8 cellular contexts compared by ENCODE assay signal in genomic region chr10:128150551-128150950, GRCh38. TPM values are rescaled to one million over a fixed set of nuclear protein-coding genes. Genes with fewer than 3 reads are reported as not detected.
DNase-seq lines count a peak whose midpoint lies in the region; ATAC-seq and TF ChIP-seq lines count a peak whose summit lies in the region.
"Had no signal": no experiment of that assay in that cellular context is flagged by ENCODE, and none has a peak within 500 bp of the region (broad histone marks: within the 10 kb centered on the region; RNA-seq: fewer than 3 reads in every experiment).

No MANE protein-coding gene starts in this region.

- no peak overlapping the region for H3K27ac ChIP-seq in HCT116 (ENCODE audit: low read depth, low read length)
- H3K27ac ChIP-seq in hepatocyte, result no peak overlapping the region
- no peak overlapping the region for H3K27ac ChIP-seq in skin epidermis

- H3K36me3 ChIP-seq in HCT116 (ENCODE audit: control insufficient read depth in 1 of 2, insufficient read depth in 2 of 2, low read length in 2 of 2), result no peaks in the 10 kb centered on the region
- H3K36me3 ChIP-seq in hepatocyte (replicated peaks; ENCODE audit: insufficient read depth, low read depth), result no peaks in the 10 kb centered on the region

- H3K27me3 ChIP-seq in HCT116 (ENCODE audit: insufficient read depth, low read length), result peaks cover under 1% of the 10 kb centered on the region; the same call in 1 of the 2 replicates
- H3K27me3 ChIP-seq in hepatocyte, result peaks cover 9% of the 10 kb centered on the region

- no peak for DNase-seq in HCT116 (ENCODE audit: low read depth, low spot score)
- no peak for DNase-seq in WTC11 (ENCODE audit: low spot score)
- DNase-seq in hepatocyte (ENCODE audit: low spot score), result no peak
- DNase-seq in activated CD4-positive, CD25-positive, alpha-beta regulatory T cell treated with anti-CD3 and anti-CD28 coated beads, Interleukin-2, amount 50 U/mL, for 72 hours, result no peak
- DNase-seq in GM13976 (ENCODE audit: low spot score), result no peak
- DNase-seq: SHP77 had no signal

- no peak for ATAC-seq in HCT116
- ATAC-seq in WTC11, result no peak; the same call in 1 of the 2 replicates
- ATAC-seq in GM19455 (IDR thresholded peaks at IDR 0.05; ENCODE audit: unreplicated experiment), result no peak

- peak overlapping the region; percentile 64 for H3K4me3 Mint-ChIP-seq in WTC11

- 0 out of 2 replicates have a peak, but pooled peaks cover 3% of the 10 kb centered on the region for H3K9me3 Mint-ChIP-seq in WTC11

- H3K36me3 Mint-ChIP-seq in WTC11, result no peaks in the 10 kb centered on the region

- H4K20me1 ChIP-seq in HCT116 (ENCODE audit: insufficient read depth) (no peaks in the 10 kb centered on the region), hepatocyte (ENCODE audit: insufficient read depth, poor library complexity, severe bottlenecking) (no peaks in the 10 kb centered on the region)

- H3K9me3 ChIP-seq in HCT116 (ENCODE audit: control insufficient read depth in 1 of 2, insufficient read depth in 1 of 2, low read depth in 1 of 2, low read length in 2 of 2) (no peaks in the 10 kb centered on the region), hepatocyte (ENCODE audit: low read depth) (no peaks in the 10 kb centered on the region)

- no TSS peak for BruUV-seq in HCT116 (replicated peaks; lab: Mats Ljungman, UMichigan)

- H3K4me2 ChIP-seq in HCT116 (ENCODE audit: low read length), result peak overlapping the region; percentile 40; the same call in 1 of the 2 replicates
- H3K4me2 ChIP-seq in hepatocyte, result peak overlapping the region; percentile 89

- H3K9ac ChIP-seq in HCT116 (ENCODE audit: low read length), result no peak overlapping the region

- in situ Hi-C loops in GM13976 (cut with MboI; ENCODE audit: low sequenced_read_pairs, unreplicated experiment), result loop anchor here (5.0 kb wide), 1 partner anchor 73 kb away; no protein-coding TSS in a partner anchor

- intact Hi-C loops in HCT116 (cut with micrococcal nuclease), result loop anchor here (1.0 to 5.0 kb wide), 3 partner anchors 72 to 433 kb away; no protein-coding TSS in a partner anchor

- H3K4me3 ChIP-seq in HCT116 (replicated peaks in 1 of 2; ENCODE audit: low read depth in 1 of 2, low read length in 2 of 2) (no peak overlapping the region), hepatocyte (peak overlapping the region; percentile 57), skin epidermis (peak overlapping the region in 6 of 7 experiments; percentile 26 to 52 (median 34))

- peaks cover 13% of the 10 kb centered on the region for H3K4me1 Mint-ChIP-seq in WTC11

- CTCF ChIA-PET in HCT116 (lab: Charles Lee), result interaction anchor here (0.8 to 3.1 kb wide), 6 partner anchors 8 to 75 kb away, joined by 3 to 14 read pairs (median 4); no protein-coding TSS in a partner anchor
- CTCF ChIA-PET in WTC11 (lab: Charles Lee), result interaction anchor here (1.7 to 2.8 kb wide), 3 partner anchors 27 to 81 kb away, joined by 4 to 11 read pairs (median 10); no protein-coding TSS in a partner anchor

- H3K9me2 ChIP-seq in HCT116 (ENCODE audit: insufficient read depth) (no peaks in the 10 kb centered on the region), hepatocyte (replicated peaks; ENCODE audit: insufficient read depth) (no peaks in the 10 kb centered on the region)

- peaks cover 0 to 10% of the 10 kb centered on the region in 2 experiments; a peak in 2 of 4 replicates for H3K4me1 ChIP-seq in HCT116 (ENCODE audit: control insufficient read depth in 1 of 2, insufficient read depth in 2 of 2, low read length in 2 of 2)
- no peaks in the 10 kb centered on the region for H3K4me1 ChIP-seq in hepatocyte (ENCODE audit: insufficient read depth)

- H3K27ac Mint-ChIP-seq in WTC11, result no peak overlapping the region

- peak overlapping the region; percentile 90 for H2AFZ ChIP-seq in HCT116 (ENCODE audit: low read depth, low read length, poor library complexity, severe bottlenecking)
- peak overlapping the region; percentile 78 for H2AFZ ChIP-seq in hepatocyte

- RAD21 ChIA-PET in HCT116 (lab: Charles Lee; ENCODE audit: low non-redundant PET in 1 of 2, low total read pairs in 2 of 2, uncharacterized antibody in 2 of 2, unreplicated experiment in 2 of 2), result no interaction called here

- H3K79me2 ChIP-seq in HCT116 (ENCODE audit: insufficient read depth, low read length) (no peaks in the 10 kb centered on the region), hepatocyte (no peaks in the 10 kb centered on the region)

- no peak for TF ChIP-seq POLR2A in HCT116 (IDR thresholded peaks at IDR 0.05; ENCODE audit: borderline replicate concordance, extremely low read depth, insufficient read depth, insufficient read length)

- 83% methylated on average over 19 of the region's 19 CpGs for WGBS in hepatocyte (ENCODE audit: low lambda C conversion rate, missing lambda C conversion rate)

- POLR2A ChIA-PET in HCT116 (lab: Charles Lee) (interaction anchor here (0.7 kb wide), 1 partner anchor 44 kb away, joined by 4 read pairs; no protein-coding TSS in a partner anchor), WTC11 (lab: Charles Lee) (no interaction called here)

- TF ChIP-seq RAD21 in HCT116 (IDR thresholded peaks at IDR 0.05; ENCODE audit: low read depth), result no peak

- peaks cover 13% of the 10 kb centered on the region for H3K27me3 Mint-ChIP-seq in WTC11 (ENCODE audit: low read depth)

- TF ChIP-seq CTCF in HCT116 (IDR thresholded peaks at IDR 0.05 in 2 of 3, conservative IDR thresholded peaks at IDR 0.05 in 1 of 3; ENCODE audit: borderline replicate concordance in 1 of 3, insufficient read depth in 1 of 3, low read depth in 2 of 3, low read length in 2 of 3), result no peak
- no peak for TF ChIP-seq CTCF in WTC11 (IDR thresholded peaks at IDR 0.05)
- no peak for TF ChIP-seq CTCF in hepatocyte (IDR thresholded peaks at IDR 0.05; ENCODE audit: poor library complexity)
- no peak for TF ChIP-seq CTCF in GM13976 (IDR thresholded peaks at IDR 0.05; ENCODE audit: borderline replicate concordance, control extremely low read depth, extremely low read depth, insufficient read depth, missing control alignments)

TF ChIP-seq in HCT116, 20 proteins besides CTCF, POLR2A, EP300 and RAD21 (continues in another document):
- TF ChIP-seq CEBPB (IDR thresholded peaks at IDR 0.05; ENCODE audit: low read depth) (no peak), SP1 (IDR thresholded peaks at IDR 0.05; ENCODE audit: low read depth) (no peak), TCF7L2 (IDR thresholded peaks at IDR 0.05; ENCODE audit: borderline replicate concordance, extremely low read depth, insufficient read depth, insufficient read length) (no peak), ELF1 (IDR thresholded peaks at IDR 0.05; ENCODE audit: borderline replicate concordance, low read depth) (no peak), CBX3 (IDR thresholded peaks at IDR 0.05; ENCODE audit: low read depth) (no peak), EZH2phosphoT487 (IDR thresholded peaks at IDR 0.05; ENCODE audit: borderline replicate concordance) (no peak), JUND (IDR thresholded peaks at IDR 0.05) (no peak), ZFX (IDR thresholded peaks at IDR 0.05) (no peak)
- TF ChIP-seq, protein P1, sequence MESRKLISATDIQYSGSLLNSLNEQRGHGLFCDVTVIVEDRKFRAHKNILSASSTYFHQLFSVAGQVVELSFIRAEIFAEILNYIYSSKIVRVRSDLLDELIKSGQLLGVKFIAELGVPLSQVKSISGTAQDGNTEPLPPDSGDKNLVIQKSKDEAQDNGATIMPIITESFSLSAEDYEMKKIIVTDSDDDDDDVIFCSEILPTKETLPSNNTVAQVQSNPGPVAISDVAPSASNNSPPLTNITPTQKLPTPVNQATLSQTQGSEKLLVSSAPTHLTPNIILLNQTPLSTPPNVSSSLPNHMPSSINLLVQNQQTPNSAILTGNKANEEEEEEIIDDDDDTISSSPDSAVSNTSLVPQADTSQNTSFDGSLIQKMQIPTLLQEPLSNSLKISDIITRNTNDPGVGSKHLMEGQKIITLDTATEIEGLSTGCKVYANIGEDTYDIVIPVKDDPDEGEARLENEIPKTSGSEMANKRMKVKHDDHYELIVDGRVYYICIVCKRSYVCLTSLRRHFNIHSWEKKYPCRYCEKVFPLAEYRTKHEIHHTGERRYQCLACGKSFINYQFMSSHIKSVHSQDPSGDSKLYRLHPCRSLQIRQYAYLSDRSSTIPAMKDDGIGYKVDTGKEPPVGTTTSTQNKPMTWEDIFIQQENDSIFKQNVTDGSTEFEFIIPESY (IDR thresholded peaks at IDR 0.05; ENCODE audit: extremely low read depth, insufficient replicate concordance, low read length), result no peak

TF ChIP-seq in WTC11, 78 proteins besides CTCF, POLR2A, EP300 and RAD21 (continues in another document):
- TF ChIP-seq AR (CRISPR knock-in tag; IDR thresholded peaks at IDR 0.05), result no peak
- TF ChIP-seq SMAD3 (CRISPR knock-in tag; IDR thresholded peaks at IDR 0.05; ENCODE audit: borderline replicate concordance), result no peak
- no peak for TF ChIP-seq MLX (CRISPR knock-in tag; IDR thresholded peaks at IDR 0.05)
- no peak for TF ChIP-seq GRHL2 (CRISPR knock-in tag; IDR thresholded peaks at IDR 0.05; ENCODE audit: insufficient replicate concordance, severe bottlenecking)

RNA-seq across cellular contexts. Expression of gene MKI67, which starts 24.3 kb away (rescaled TPM):
- 202 TPM for total RNA-seq in HCT116 (2021; ENCODE audit: unreplicated experiment)
- polyA plus RNA-seq in HCT116 (2012), result 64.3 and 90.3 TPM in 2 replicates
- total RNA-seq in WTC11 (2021), result 93.6 to 118 TPM (median 96.5 TPM) in 3 replicates
- 9.1 and 13.1 TPM in 2 replicates for total RNA-seq in hepatocyte
- polyA plus RNA-seq in hepatocyte, result 8.1 and 9.5 TPM in 2 replicates

Comparison
In these comparisons a context has a peak if more than half of its experiments do, and no peak if none do; other contexts are left out.
1. H3K4me3 ChIP-seq: peak in hepatocyte (single experiment) and skin epidermis (6 of 7); none in HCT116 (0 of 2).